In the genomic region with DNA sequence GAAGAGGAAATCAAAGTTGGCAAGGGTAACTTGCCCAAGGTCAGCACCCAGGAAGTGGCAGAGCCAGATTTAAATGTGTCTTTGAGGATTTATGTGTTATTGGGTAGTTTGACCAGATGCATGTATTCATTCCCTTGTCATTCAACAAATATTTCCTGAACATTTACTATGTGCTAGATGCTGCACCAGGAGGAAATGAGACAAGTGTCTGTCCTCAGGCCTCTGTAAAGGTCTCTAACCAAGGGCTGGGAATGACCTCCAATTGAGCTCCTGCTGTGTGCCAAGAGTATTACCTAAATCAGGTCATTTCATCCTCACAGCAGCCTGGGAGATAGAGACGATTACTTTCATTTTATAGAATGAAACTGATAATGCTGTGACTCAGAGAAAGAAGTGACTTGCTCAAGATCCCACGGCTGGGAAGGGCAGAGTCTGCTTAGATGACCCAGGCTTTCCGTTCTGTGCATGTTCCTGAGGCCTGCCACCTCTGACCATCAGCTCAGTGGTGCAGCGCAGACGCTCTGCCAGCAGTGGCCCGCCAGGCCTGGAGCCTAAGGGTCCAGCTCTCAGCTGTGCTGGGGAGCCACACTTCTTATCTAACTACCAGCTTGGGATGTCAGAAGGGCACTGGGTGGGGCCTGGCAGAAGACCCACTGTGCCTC, we compare ENCODE assay signal across 11 cellular contexts. TPM values are rescaled to one million over a fixed set of nuclear protein-coding genes. Genes with fewer than 3 reads are reported as not detected.
DNase-seq lines count a peak whose midpoint lies in the region; ATAC-seq, FAIRE-seq and TF ChIP-seq lines count a peak whose summit lies in the region.
"Had no signal": no experiment of that assay in that cellular context is flagged by ENCODE, and none has a peak within 500 bp of the region (broad histone marks: within the 10 kb centered on the region; RNA-seq: fewer than 3 reads in every experiment).

No MANE protein-coding gene starts in this region.

- TF ChIP-seq POLR2A in gastroesophageal sphincter (IDR thresholded peaks at IDR 0.05) (no peak), GM12891 (IDR thresholded peaks at IDR 0.05; ENCODE audit: low read depth, low read length) (no peak)

- no peak for TF ChIP-seq EP300 in gastroesophageal sphincter (IDR thresholded peaks at IDR 0.05)

- H3K27ac ChIP-seq in colonic mucosa = peak overlapping the region; percentile 72
- H3K27ac ChIP-seq in small intestine (ENCODE audit: low read depth in 1 of 2, low read length in 1 of 2) = peak overlapping the region; percentile 78 to 95
- no peak overlapping the region for H3K27ac ChIP-seq in gastroesophageal sphincter

- no peak for ATAC-seq in gastroesophageal sphincter
- no peak for ATAC-seq in GM21381 (IDR thresholded peaks at IDR 0.05; ENCODE audit: unreplicated experiment)

- H3K27me3 Mint-ChIP-seq in activated CD4-positive, alpha-beta T cell treated with anti-CD3 and anti-CD28 coated beads, Interleukin-2, amount 10 ng/mL, durations not matched to agents 24 days and 14 days = no peaks in the 10 kb centered on the region

- H3K36me3 ChIP-seq in colonic mucosa = no peaks in the 10 kb centered on the region
- H3K36me3 ChIP-seq in small intestine (ENCODE audit: control insufficient read depth in 2 of 2, insufficient read depth in 2 of 2, low read length in 2 of 2) = no peaks in the 10 kb centered on the region
- no peaks in the 10 kb centered on the region for H3K36me3 ChIP-seq in gastroesophageal sphincter
- H3K36me3 ChIP-seq: tibial nerve had no signal

- peaks cover 8% of the 10 kb centered on the region for H3K4me1 ChIP-seq in colonic mucosa
- peaks cover 5 to 19% of the 10 kb centered on the region in 2 donors for H3K4me1 ChIP-seq in small intestine (ENCODE audit: control insufficient read depth in 2 of 2, insufficient read depth in 1 of 2, low read depth in 1 of 2, low read length in 1 of 2)
- H3K4me1 ChIP-seq in gastroesophageal sphincter = peaks cover 0 to 14% (median 3%) of the 10 kb centered on the region in 3 donors

- H3K9me3 Mint-ChIP-seq in activated CD4-positive, alpha-beta T cell treated with anti-CD3 and anti-CD28 coated beads, Interleukin-2, amount 10 ng/mL, durations not matched to agents 24 days and 14 days = no peaks in the 10 kb centered on the region

- H3K4me3 ChIP-seq in colonic mucosa (no peak overlapping the region), small intestine (ENCODE audit: low read depth in 1 of 2, low read length in 2 of 2) (no peak overlapping the region), gastroesophageal sphincter (no peak overlapping the region)
- H3K4me3 ChIP-seq: tibial nerve had no signal

- H3K4me3 Mint-ChIP-seq in activated CD4-positive, alpha-beta T cell treated with anti-CD3 and anti-CD28 coated beads, Interleukin-2, amount 10 ng/mL, durations not matched to agents 24 days and 14 days = peak overlapping the region; percentile 3

- H3K36me3 Mint-ChIP-seq in activated CD4-positive, alpha-beta T cell treated with anti-CD3 and anti-CD28 coated beads, Interleukin-2, amount 10 ng/mL, durations not matched to agents 24 days and 14 days (ENCODE audit: low read depth) = no peaks in the 10 kb centered on the region

- H3K27me3 ChIP-seq in colonic mucosa (no peaks in the 10 kb centered on the region), small intestine (ENCODE audit: control insufficient read depth in 2 of 2, insufficient read depth in 2 of 2, low read length in 2 of 2) (peaks cover 0 to 2% of the 10 kb centered on the region in 2 donors), gastroesophageal sphincter (peaks cover 58% of the 10 kb centered on the region)

- FAIRE-seq in small intestine (lab: Jason Lieb, UNC) = no peak
- FAIRE-seq in GM12891 (lab: Jason Lieb, UNC) = no peak

- WGBS in small intestine, 3 donors = 43 to 70% (median 46%) methylated on average over 6 of the region's 6 CpGs
- 80 to 81% methylated on average over 1 to 3 of the region's 6 CpGs for WGBS in gastroesophageal sphincter (ENCODE audit: low coverage in 1 of 2), 2 donors

- H3K9ac ChIP-seq in colonic mucosa (ENCODE audit: low read depth in 2 of 2, low read length in 2 of 2) = peak overlapping the region in 1 of 2 donors; percentile 51
- H3K9ac ChIP-seq: SK-N-SH had no signal

- intact Hi-C loops in activated CD4-positive, alpha-beta T cell treated with anti-CD3 and anti-CD28 coated beads, Interleukin-2, amount 10 ng/mL, durations not matched to agents 24 days and 14 days (cut with micrococcal nuclease) = loop anchor here (1.0 kb wide), 1 partner anchor 751 kb away; a partner anchor contains a TSS
- intact Hi-C loops in colonic mucosa (cut with DNase I) = loop anchor here (10.0 kb wide), 1 partner anchor 740 kb away; no protein-coding TSS in a partner anchor

- DNase-seq in activated CD4-positive, alpha-beta T cell treated with anti-CD3 and anti-CD28 coated beads, Interleukin-2, amount 10 ng/mL, durations not matched to agents 24 days and 14 days = no peak
- no peak for DNase-seq in activated CD4-positive, alpha-beta T cell treated with anti-CD3 and anti-CD28 coated beads for 1 hour
- DNase-seq in RPMI7951 (ENCODE audit: low read depth) (peak; percentile 33), colonic mucosa (peak; percentile 18), small intestine (peak; percentile 89), GM12891 (ENCODE audit: insufficient read length, low spot score) (no peak)
- DNase-seq: effector CD8-positive, alpha-beta T cell; SK-N-SH had no signal

- peak overlapping the region; percentile 34 for H3K27ac Mint-ChIP-seq in activated CD4-positive, alpha-beta T cell treated with anti-CD3 and anti-CD28 coated beads, Interleukin-2, amount 10 ng/mL, durations not matched to agents 24 days and 14 days

- TF ChIP-seq CTCF in colonic mucosa (IDR thresholded peaks at IDR 0.05) (no peak), gastroesophageal sphincter (IDR thresholded peaks at IDR 0.05) (no peak)

- H3K4me1 Mint-ChIP-seq in activated CD4-positive, alpha-beta T cell treated with anti-CD3 and anti-CD28 coated beads, Interleukin-2, amount 10 ng/mL, durations not matched to agents 24 days and 14 days = peaks cover 44% of the 10 kb centered on the region

- H3K9me3 ChIP-seq in colonic mucosa = no peaks in the 10 kb centered on the region
- H3K9me3 ChIP-seq in small intestine (ENCODE audit: control insufficient read depth, low read depth) = no peaks in the 10 kb centered on the region
- H3K9me3 ChIP-seq in gastroesophageal sphincter = no peaks in the 10 kb centered on the region
- H3K9me3 ChIP-seq: SK-N-SH, tibial nerve had no signal

TF ChIP-seq in GM12891, 5 proteins besides CTCF, POLR2A, EP300 and RAD21:
- no peak for TF ChIP-seq PAX5 (IDR thresholded peaks at IDR 0.05; ENCODE audit: insufficient read depth, low read length, severe bottlenecking)
- no peak for TF ChIP-seq POU2F2 (IDR thresholded peaks at IDR 0.05; ENCODE audit: low read depth, low read length)
- no peak for TF ChIP-seq SPI1 (IDR thresholded peaks at IDR 0.05; ENCODE audit: low read depth, low read length)
- no peak for TF ChIP-seq TAF1 (IDR thresholded peaks at IDR 0.05; ENCODE audit: low read depth, low read length)
- TF ChIP-seq POLR2AphosphoS5 (IDR thresholded peaks at IDR 0.05; ENCODE audit: low read depth, low read length) = no peak

RNA-seq across cellular contexts. Expression of a gene that starts 3.5 kb away (rescaled TPM):
- total RNA-seq in activated CD4-positive, alpha-beta T cell treated with anti-CD3 and anti-CD28 coated beads, Interleukin-2, amount 10 ng/mL, durations not matched to agents 24 days and 14 days = 1.6 TPM in 2 replicates
- total RNA-seq in RPMI7951 (2014; rRNA removed; shearing (Covaris generic)) = not detected in 2 replicates
- total RNA-seq in colonic mucosa (10 to 100 TPM; 52.4 to 80.6 TPM), gastroesophageal sphincter (1 to 10 TPM in 2 of 4 donors, under 1 TPM in 1, not detected in 1; 0.93 to 7.3 (median 1.0) TPM)
- polyA plus RNA-seq in small intestine = 10 to 100 TPM; 10.7 to 27.5 (median 20.0) TPM
- 0.27 TPM for polyA plus RNA-seq in GM12891 (2012; ENCODE audit: low read depth, missing spikeins)
- total RNA-seq: tibial nerve had no signal
- polyA plus RNA-seq: SK-N-SH had no signal

RNA-seq across cellular contexts. Expression of a gene that starts 40.3 kb away (rescaled TPM):
- 7.1 and 7.8 TPM in 2 replicates for total RNA-seq in activated CD4-positive, alpha-beta T cell treated with anti-CD3 and anti-CD28 coated beads, Interleukin-2, amount 10 ng/mL, durations not matched to agents 24 days and 14 days
- 6.3 and 6.4 TPM in 2 replicates for total RNA-seq in RPMI7951 (2014; rRNA removed; shearing (Covaris generic))
- total RNA-seq in colonic mucosa (10 to 100 TPM; 11.1 to 11.2 TPM), gastroesophageal sphincter (1 to 10 TPM; 2.2 to 6.4 (median 5.6) TPM)
- polyA plus RNA-seq in small intestine = 1 to 10 TPM; 2.5 to 4.8 (median 3.0) TPM
- polyA plus RNA-seq in GM12891 (2012; ENCODE audit: low read depth, missing spikeins) = 2.1 TPM

Comparison
In these comparisons a context has a peak if more than half of its experiments do, and no peak if none do; other contexts are left out.
1. DNase-seq: peak in RPMI7951 (single experiment), colonic mucosa (single experiment) and small intestine (single experiment); none in activated CD4-positive, alpha-beta T cell treated with anti-CD3 and anti-CD28 coated beads, Interleukin-2, amount 10 ng/mL, durations not matched to agents 24 days and 14 days (single experiment), activated CD4-positive, alpha-beta T cell treated with anti-CD3 and anti-CD28 coated beads for 1 hour (single experiment) and GM12891 (single experiment).
2. H3K27ac ChIP-seq: peak in colonic mucosa (single experiment) and small intestine (2 of 2); none in gastroesophageal sphincter (0 of 4).
3. RNA of a gene that starts 3.5 kb away (total RNA-seq): 52.4 to 80.6 TPM in colonic mucosa; 1.6 TPM in activated CD4-positive, alpha-beta T cell treated with anti-CD3 and anti-CD28 coated beads, Interleukin-2, amount 10 ng/mL, durations not matched to agents 24 days and 14 days, 0.93 to 7.3 TPM in gastroesophageal sphincter and not detected in RPMI7951; every median in the first group is over 4 times any median in the second.